20 cellular contexts compared by ENCODE assay signal in genomic region chr1:244712669-244713068, GRCh38. TPM values are rescaled to one million over a fixed set of nuclear protein-coding genes. Genes with fewer than 3 reads are reported as not detected.
DNase-seq lines count a peak whose midpoint lies in the region; ATAC-seq lines count a peak whose summit lies in the region.
"Had no signal": no experiment of that assay in that cellular context is flagged by ENCODE, and none has a peak within 500 bp of the region (broad histone marks: within the 10 kb centered on the region; RNA-seq: fewer than 3 reads in every experiment).

No MANE protein-coding gene starts in this region.

- no peaks in the 10 kb centered on the region for H3K36me3 Mint-ChIP-seq in activated CD4-positive, alpha-beta T cell treated with anti-CD3 and anti-CD28 coated beads for 36 hours (ENCODE audit: low read depth)
- H3K36me3 Mint-ChIP-seq in central memory CD8-positive, alpha-beta T cell (ENCODE audit: insufficient read depth) = no peaks in the 10 kb centered on the region

- peak; percentile 45 for DNase-seq in activated CD4-positive, alpha-beta T cell treated with anti-CD3 and anti-CD28 coated beads for 36 hours
- no peak for DNase-seq in activated CD4-positive, alpha-beta T cell treated with anti-CD3 and anti-CD28 coated beads, Interleukin-2, amount 50 U/mL, for 1 hour
- peak; percentile 13 for DNase-seq in stimulated activated naive CD4-positive, alpha-beta T cell treated with Interleukin-2 at 50 U/mL for 16 hours (lab: John Stamatoyannopoulos, UW)
- DNase-seq in stimulated activated naive CD4-positive, alpha-beta T cell (lab: John Stamatoyannopoulos, UW) = no peak
- no peak for DNase-seq in central memory CD8-positive, alpha-beta T cell (ENCODE audit: low spot score in 2 of 2)
- DNase-seq: activated effector memory CD4-positive, alpha-beta T cell treated with anti-CD3 and anti-CD28 coated beads, Interleukin-2, amount 50 U/mL, for 16 hours; amygdala; dermis blood vessel endothelial cell; HCEC 1CT; lower lobe of right lung; NCI-H2171 treated with DMSO at 0.1 percent for 48 hours; NCI-H524 treated with DMSO at 0.1 percent for 48 hours; tibial artery had no signal

- CTCF ChIA-PET in activated CD4-positive, alpha-beta T cell treated with anti-CD3 and anti-CD28 coated beads for 36 hours (lab: Charles Lee) = interaction anchor here (0.6 to 0.7 kb wide), 2 partner anchors 24 to 53 kb away, joined by 3 read pairs; no protein-coding TSS in a partner anchor

- peaks cover 5% of the 10 kb centered on the region for H3K4me1 Mint-ChIP-seq in activated CD4-positive, alpha-beta T cell treated with anti-CD3 and anti-CD28 coated beads for 36 hours
- no peaks in the 10 kb centered on the region for H3K4me1 Mint-ChIP-seq in central memory CD8-positive, alpha-beta T cell

- H3K9me3 Mint-ChIP-seq in activated CD4-positive, alpha-beta T cell treated with anti-CD3 and anti-CD28 coated beads for 36 hours (ENCODE audit: low read depth) = no peaks in the 10 kb centered on the region
- no peaks in the 10 kb centered on the region for H3K9me3 Mint-ChIP-seq in central memory CD8-positive, alpha-beta T cell
- H3K9me3 Mint-ChIP-seq: IgD-negative memory B cell; neural crest cell; stimulated activated naive CD8-positive, alpha-beta T cell treated with anti-CD3 and anti-CD28 coated beads, Interleukin-15, Interleukin-2, amounts not matched to agents 100 ng/mL and 50 ng/mL, for 24 hours had no signal

- POLR2A ChIA-PET in activated CD4-positive, alpha-beta T cell treated with anti-CD3 and anti-CD28 coated beads for 36 hours (lab: Charles Lee) = interaction anchor here (1.0 kb wide), 1 partner anchor 17 kb away, joined by 3 read pairs; no protein-coding TSS in a partner anchor

- H3K27me3 Mint-ChIP-seq in activated CD4-positive, alpha-beta T cell treated with anti-CD3 and anti-CD28 coated beads for 36 hours = no peaks in the 10 kb centered on the region
- H3K27me3 Mint-ChIP-seq in central memory CD8-positive, alpha-beta T cell = no peaks in the 10 kb centered on the region
- H3K27me3 Mint-ChIP-seq: IgD-negative memory B cell; stimulated activated naive CD8-positive, alpha-beta T cell treated with anti-CD3 and anti-CD28 coated beads, Interleukin-15, Interleukin-2, amounts not matched to agents 100 ng/mL and 50 ng/mL, for 24 hours had no signal

- peak; percentile 90 for ATAC-seq in activated CD4-positive, alpha-beta T cell treated with anti-CD3 and anti-CD28 coated beads for 36 hours
- no peak for ATAC-seq in central memory CD8-positive, alpha-beta T cell (replicated peaks; ENCODE audit: extremely low read depth, poor library complexity, severe bottlenecking)
- ATAC-seq in GM19324 (IDR thresholded peaks at IDR 0.05; ENCODE audit: low FRiP score, unreplicated experiment) (no peak), GM19463 (IDR thresholded peaks at IDR 0.05; ENCODE audit: unreplicated experiment) (no peak), GM21423 (IDR thresholded peaks at IDR 0.05; ENCODE audit: unreplicated experiment) (no peak)
- ATAC-seq: lower lobe of right lung, sciatic nerve had no signal

- no peak overlapping the region for H3K4me3 Mint-ChIP-seq in activated CD4-positive, alpha-beta T cell treated with anti-CD3 and anti-CD28 coated beads for 36 hours
- no peak overlapping the region for H3K4me3 Mint-ChIP-seq in central memory CD8-positive, alpha-beta T cell
- H3K4me3 Mint-ChIP-seq: IgD-negative memory B cell; neural crest cell; stimulated activated naive CD8-positive, alpha-beta T cell treated with anti-CD3 and anti-CD28 coated beads, Interleukin-15, Interleukin-2, amounts not matched to agents 100 ng/mL and 50 ng/mL, for 24 hours had no signal

- intact Hi-C loops in activated CD4-positive, alpha-beta T cell treated with anti-CD3 and anti-CD28 coated beads for 36 hours (cut with DNase I, micrococcal nuclease) = no loop called here

- H3K27ac Mint-ChIP-seq in activated CD4-positive, alpha-beta T cell treated with anti-CD3 and anti-CD28 coated beads for 36 hours = no peak overlapping the region
- peak overlapping the region; percentile 2 for H3K27ac Mint-ChIP-seq in central memory CD8-positive, alpha-beta T cell (ENCODE audit: low read depth)
- H3K27ac Mint-ChIP-seq: IgD-negative memory B cell; stimulated activated naive CD8-positive, alpha-beta T cell treated with anti-CD3 and anti-CD28 coated beads, Interleukin-15, Interleukin-2, amounts not matched to agents 100 ng/mL and 50 ng/mL, for 24 hours had no signal

RNA-seq across cellular contexts. Expression of gene DESI2, which starts 59.7 kb away (rescaled TPM):
- total RNA-seq in activated CD4-positive, alpha-beta T cell treated with anti-CD3 and anti-CD28 coated beads for 36 hours = 10 to 100 TPM; 24.5 to 26.0 TPM

Comparison
In these comparisons a context has a peak if more than half of its experiments do, and no peak if none do; other contexts are left out.
1. DNase-seq: peak in activated CD4-positive, alpha-beta T cell treated with anti-CD3 and anti-CD28 coated beads for 36 hours (single experiment) and stimulated activated naive CD4-positive, alpha-beta T cell treated with Interleukin-2 at 50 U/mL for 16 hours (single experiment); none in activated CD4-positive, alpha-beta T cell treated with anti-CD3 and anti-CD28 coated beads, Interleukin-2, amount 50 U/mL, for 1 hour (single experiment), stimulated activated naive CD4-positive, alpha-beta T cell (0 of 6) and central memory CD8-positive, alpha-beta T cell (0 of 2).